In genomic region chr15:75367913-75368688, GRCh38 we compare ENCODE assay signal across 8 cellular contexts. TPM values are rescaled to one million over a fixed set of nuclear protein-coding genes. Genes with fewer than 3 reads are reported as not detected.
DNase-seq lines count a peak whose midpoint lies in the region; ATAC-seq and TF ChIP-seq lines count a peak whose summit lies in the region.

MAN2C1 (minus strand) TSS chr15:75368607; CDS start chr15:75368583, 24 bp downstream.

- DNase-seq in AG09319 (ENCODE audit: extremely low read depth, low read depth) (peak; percentile 75), NCI-H226 (peak; percentile 99), WTC11 (ENCODE audit: low spot score) (peak; percentile 95), cardiac fibroblast (ENCODE audit: low read depth in 2 of 2) (peak; percentile 95), iPS-NIHi7 (ENCODE audit: extremely low spot score) (peak; percentile 99), smooth muscle cell of the brain vasculature (ENCODE audit: low read depth, low spot score) (peak; percentile 88)

- peak; percentile 67 for TF ChIP-seq CTCF in AG09319 (IDR thresholded peaks at IDR 0.05; ENCODE audit: low read depth, low read length)
- no peak for TF ChIP-seq CTCF in WTC11 (IDR thresholded peaks at IDR 0.05)
- peak; percentile 70 for TF ChIP-seq CTCF in cardiac fibroblast (IDR thresholded peaks at IDR 0.05; ENCODE audit: low read depth, low read length)

- no peaks in the 10 kb centered on the region for H3K27me3 Mint-ChIP-seq in WTC11 (ENCODE audit: low read depth)

- H3K9me3 Mint-ChIP-seq in WTC11 = no peaks in the 10 kb centered on the region

- CTCF ChIA-PET in WTC11 (lab: Charles Lee) = interaction anchor here (0.6 to 2.3 kb wide), 62 partner anchors 9 to 475 kb away, joined by 3 to 40 read pairs (median 4); partner anchors contain the start of genes C15orf39, IMP3, NEIL1 and PPCDC

- H3K36me3 Mint-ChIP-seq in WTC11 = peaks cover 40% of the 10 kb centered on the region

- TF ChIP-seq POLR2A in GM18951 (IDR thresholded peaks at IDR 0.05; ENCODE audit: extremely low read depth, insufficient read depth, insufficient read length) = peak; percentile 96

- H3K4me1 Mint-ChIP-seq in WTC11 = peaks cover 18% of the 10 kb centered on the region

- ATAC-seq in HG03196 (IDR thresholded peaks at IDR 0.05; ENCODE audit: unreplicated experiment) (peak; percentile 84), WTC11 (peak; percentile 90)

- H3K4me3 ChIP-seq in cardiac fibroblast (replicated peaks in 1 of 2; ENCODE audit: low read depth in 2 of 2, low read length in 2 of 2) = peak within 1 kb of the TSS; percentile 84 to 89

- POLR2A ChIA-PET in WTC11 (lab: Charles Lee) = interaction anchor here (0.5 to 3.1 kb wide), 16 partner anchors 14 to 466 kb away, joined by 3 to 33 read pairs (median 6); partner anchors contain the start of genes IMP3, NEIL1, PTPN9 and SIN3A

- H3K4me3 Mint-ChIP-seq in WTC11 = peak within 1 kb of the TSS; percentile 90

- in situ Hi-C loops in GM18951 (cut with MboI; ENCODE audit: low sequenced_read_pairs, unreplicated experiment) = loop anchor here (25.0 kb wide), 1 partner anchor 294 kb away; no protein-coding TSS in a partner anchor

- peak within 1 kb of the TSS; percentile 96 for H3K27ac Mint-ChIP-seq in WTC11

TF ChIP-seq in WTC11, 78 proteins besides CTCF, POLR2A, EP300 and RAD21 (continues in another document):
- TF ChIP-seq ATF2 (CRISPR knock-in tag; IDR thresholded peaks at IDR 0.05; ENCODE audit: borderline replicate concordance, low read depth) = 0 out of 2 replicates have a peak, but pooled peaks have one; percentile 42
- TF ChIP-seq ZNF317 (CRISPR knock-in tag; IDR thresholded peaks at IDR 0.05; ENCODE audit: borderline replicate concordance, low read depth) = no peak; the same call in 1 of the 2 replicates
- TF ChIP-seq JAZF1 (CRISPR knock-in tag; IDR thresholded peaks at IDR 0.05) = no peak
- TF ChIP-seq NR1H2 (CRISPR knock-in tag; IDR thresholded peaks at IDR 0.05) = peak; percentile 69
- TF ChIP-seq OVOL2 (CRISPR knock-in tag; IDR thresholded peaks at IDR 0.05; ENCODE audit: borderline replicate concordance) = no peak
- TF ChIP-seq IRF1 (CRISPR knock-in tag; IDR thresholded peaks at IDR 0.05) = no peak
- no peak for TF ChIP-seq ZNF219 (CRISPR knock-in tag; IDR thresholded peaks at IDR 0.05; ENCODE audit: borderline replicate concordance)
- TF ChIP-seq, protein P1, sequence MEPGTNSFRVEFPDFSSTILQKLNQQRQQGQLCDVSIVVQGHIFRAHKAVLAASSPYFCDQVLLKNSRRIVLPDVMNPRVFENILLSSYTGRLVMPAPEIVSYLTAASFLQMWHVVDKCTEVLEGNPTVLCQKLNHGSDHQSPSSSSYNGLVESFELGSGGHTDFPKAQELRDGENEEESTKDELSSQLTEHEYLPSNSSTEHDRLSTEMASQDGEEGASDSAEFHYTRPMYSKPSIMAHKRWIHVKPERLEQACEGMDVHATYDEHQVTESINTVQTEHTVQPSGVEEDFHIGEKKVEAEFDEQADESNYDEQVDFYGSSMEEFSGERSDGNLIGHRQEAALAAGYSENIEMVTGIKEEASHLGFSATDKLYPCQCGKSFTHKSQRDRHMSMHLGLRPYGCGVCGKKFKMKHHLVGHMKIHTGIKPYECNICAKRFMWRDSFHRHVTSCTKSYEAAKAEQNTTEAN (CRISPR knock-in tag; IDR thresholded peaks at IDR 0.05) = peak; percentile 22; the same call in 1 of the 2 replicates
- peak; percentile 77; the same call in 1 of the 2 replicates for TF ChIP-seq E2F1 (CRISPR knock-in tag; IDR thresholded peaks at IDR 0.05)
- TF ChIP-seq FOXJ3 (CRISPR knock-in tag; IDR thresholded peaks at IDR 0.05; ENCODE audit: borderline replicate concordance) = peak; percentile 56; the same call in 1 of the 2 replicates
- TF ChIP-seq AFF4 (CRISPR knock-in tag; IDR thresholded peaks at IDR 0.05; ENCODE audit: borderline replicate concordance) = no peak
- TF ChIP-seq NR2C2 (CRISPR knock-in tag; IDR thresholded peaks at IDR 0.05) = no peak
- TF ChIP-seq GABPB1 (CRISPR knock-in tag; IDR thresholded peaks at IDR 0.05) = peak; percentile 77
- TF ChIP-seq ZNF263 (CRISPR knock-in tag; IDR thresholded peaks at IDR 0.05; ENCODE audit: low read depth) = no peak; the same call in 1 of the 2 replicates
- peak; percentile 89 for TF ChIP-seq PRRX2 (CRISPR knock-in tag; IDR thresholded peaks at IDR 0.05)
- TF ChIP-seq TEAD4 (CRISPR knock-in tag; IDR thresholded peaks at IDR 0.05) = no peak
- TF ChIP-seq, protein P2, sequence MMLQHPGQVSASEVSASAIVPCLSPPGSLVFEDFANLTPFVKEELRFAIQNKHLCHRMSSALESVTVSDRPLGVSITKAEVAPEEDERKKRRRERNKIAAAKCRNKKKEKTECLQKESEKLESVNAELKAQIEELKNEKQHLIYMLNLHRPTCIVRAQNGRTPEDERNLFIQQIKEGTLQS (CRISPR knock-in tag; conservative IDR thresholded peaks at IDR 0.05) = no peak
- TF ChIP-seq NFYB (CRISPR knock-in tag; conservative IDR thresholded peaks at IDR 0.05; ENCODE audit: low read depth) = peak; percentile 39
- no peak for TF ChIP-seq ZNF396 (CRISPR knock-in tag; IDR thresholded peaks at IDR 0.05; ENCODE audit: borderline replicate concordance)

RNA-seq across cellular contexts. Expression of gene MAN2C1, which starts in this region (rescaled TPM):
- total RNA-seq in WTC11 (2021) = 148 to 155 TPM (median 151 TPM) in 3 replicates

Comparison
In these comparisons a context has a peak if more than half of its experiments do, and no peak if none do; other contexts are left out.
1. Peak in every context shown above with its lines: DNase-seq, ATAC-seq and H3K4me3 ChIP-seq.